21 cellular contexts compared by ENCODE assay signal in the genomic region with DNA sequence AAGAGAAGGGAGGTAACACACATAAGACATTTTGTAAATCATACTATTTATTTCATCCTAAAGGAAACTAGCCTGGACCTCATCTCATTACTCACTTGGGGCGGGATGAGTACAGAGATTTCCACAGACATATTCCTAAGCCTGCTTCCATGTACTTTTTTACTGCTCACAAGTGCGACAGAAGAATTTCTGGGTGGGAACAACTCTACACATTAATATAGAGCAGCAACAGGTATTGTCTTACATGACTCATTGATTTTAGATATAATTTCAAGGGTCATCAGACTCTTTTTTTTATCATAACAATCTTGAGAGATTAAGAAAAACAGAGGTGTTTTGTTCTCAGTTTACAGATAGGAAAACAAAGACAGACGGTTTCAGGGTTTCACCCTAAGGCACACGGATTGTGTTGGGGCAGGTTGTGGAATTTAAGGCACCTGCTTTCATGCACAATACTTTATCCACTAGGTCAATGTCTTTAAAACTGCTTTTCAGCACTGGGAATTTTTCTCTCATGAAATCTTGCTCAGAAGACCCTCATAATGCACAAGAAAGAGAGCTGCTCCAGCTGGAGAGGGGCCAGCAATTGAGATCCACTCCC.
"Had no signal": no experiment of that assay in that cellular context is flagged by ENCODE, and none has a peak within 500 bp of the region (broad histone marks: within the 10 kb centered on the region; RNA-seq: fewer than 3 reads in every experiment).

No MANE protein-coding gene starts in this region.

- H3K27ac ChIP-seq: coronary artery, left lung, neural progenitor cell, right lobe of liver, skin epidermis, thyroid gland had no signal

- H3K4me1 ChIP-seq: left lung, neural progenitor cell, right lobe of liver, thyroid gland had no signal

- H3K4me3 ChIP-seq: coronary artery, left lung, lung, neural progenitor cell, right lobe of liver, skin epidermis, thyroid gland had no signal

- H3K36me3 Mint-ChIP-seq: activated naive CD8-positive, alpha-beta T cell treated with anti-CD3 and anti-CD28 coated beads for 36 hours; naive thymus-derived CD8-positive, alpha-beta T cell; neural progenitor cell; WTC11 had no signal

- H3K27me3 Mint-ChIP-seq: activated T-cell treated with anti-CD3 and anti-CD28 coated beads, Interleukin-2, amount 50 U/mL, for 24 hours; stimulated activated naive CD8-positive, alpha-beta T cell treated with anti-CD3 and anti-CD28 coated beads, Interleukin-15, Interleukin-2, amounts not matched to agents 100 ng/mL and 50 ng/mL, for 24 hours had no signal

- H2AFZ ChIP-seq: neural progenitor cell had no signal

- H3K27me3 ChIP-seq: left lung, neural progenitor cell, right lobe of liver, thyroid gland had no signal

- H3K9me3 ChIP-seq: left lung, right lobe of liver, thyroid gland had no signal

- H3K9ac ChIP-seq: neural progenitor cell had no signal

- DNase-seq: activated CD4-positive, alpha-beta T cell treated with anti-CD3 and anti-CD28 coated beads, Interleukin-2, amount 50 U/mL, for 4 hours; activated CD8-positive, alpha-beta memory T cell treated with anti-CD3 and anti-CD28 coated beads for 24 hours; activated CD8-positive, alpha-beta memory T cell treated with anti-CD3 and anti-CD28 coated beads, Interleukin-2, amount 50 U/mL, for 4 hours; activated naive CD4-positive, alpha-beta T cell treated with Interleukin-2 at 50 U/mL for 16 hours; activated naive CD8-positive, alpha-beta T cell treated with anti-CD3 and anti-CD28 coated beads for 36 hours; activated T-cell treated with anti-CD3 and anti-CD28 coated beads, Interleukin-2, amount 50 U/mL, for 24 hours; amniotic stem cell; cerebellar nuclear complex; naive thymus-derived CD8-positive, alpha-beta T cell; right lobe of liver; stimulated activated CD4-positive, alpha-beta T cell treated with anti-CD3 and anti-CD28 coated beads, Interleukin-1b, Interleukin-23, amount 100 ng/mL, for 48 hours; substantia nigra; thyroid gland had no signal

- H3K4me3 Mint-ChIP-seq: activated naive CD8-positive, alpha-beta T cell treated with anti-CD3 and anti-CD28 coated beads for 36 hours; activated T-cell treated with anti-CD3 and anti-CD28 coated beads, Interleukin-2, amount 50 U/mL, for 24 hours; naive thymus-derived CD8-positive, alpha-beta T cell; neural progenitor cell; stimulated activated naive CD8-positive, alpha-beta T cell treated with anti-CD3 and anti-CD28 coated beads, Interleukin-15, Interleukin-2, amounts not matched to agents 100 ng/mL and 50 ng/mL, for 24 hours; T-helper 2 cell treated with Interferon-gamma antibody and Interleukin-4, amounts not matched to agents 5 μg/mL and 100 μg/mL, for 36 hours; WTC11 had no signal

- H3K9me3 Mint-ChIP-seq: activated naive CD8-positive, alpha-beta T cell treated with anti-CD3 and anti-CD28 coated beads for 36 hours; activated T-cell treated with anti-CD3 and anti-CD28 coated beads, Interleukin-2, amount 50 U/mL, for 24 hours; naive thymus-derived CD8-positive, alpha-beta T cell; neural progenitor cell; stimulated activated naive CD8-positive, alpha-beta T cell treated with anti-CD3 and anti-CD28 coated beads, Interleukin-15, Interleukin-2, amounts not matched to agents 100 ng/mL and 50 ng/mL, for 24 hours; T-helper 2 cell treated with Interferon-gamma antibody and Interleukin-4, amounts not matched to agents 5 μg/mL and 100 μg/mL, for 36 hours; WTC11 had no signal

- H3K4me1 Mint-ChIP-seq: activated naive CD8-positive, alpha-beta T cell treated with anti-CD3 and anti-CD28 coated beads for 36 hours; naive thymus-derived CD8-positive, alpha-beta T cell; neural progenitor cell; WTC11 had no signal

- H3K27ac Mint-ChIP-seq: activated naive CD8-positive, alpha-beta T cell treated with anti-CD3 and anti-CD28 coated beads for 36 hours; activated T-cell treated with anti-CD3 and anti-CD28 coated beads, Interleukin-2, amount 50 U/mL, for 24 hours; naive thymus-derived CD8-positive, alpha-beta T cell; neural progenitor cell; stimulated activated naive CD8-positive, alpha-beta T cell treated with anti-CD3 and anti-CD28 coated beads, Interleukin-15, Interleukin-2, amounts not matched to agents 100 ng/mL and 50 ng/mL, for 24 hours; T-helper 2 cell treated with Interferon-gamma antibody and Interleukin-4, amounts not matched to agents 5 μg/mL and 100 μg/mL, for 36 hours; WTC11 had no signal

- H3K36me3 ChIP-seq: left lung, neural progenitor cell, right lobe of liver, thyroid gland had no signal

- H3K4me2 ChIP-seq: neural progenitor cell had no signal
